1 cellular context compared by ENCODE assay signal in genomic region chr16:15942901-15943690, GRCh38.
A peak's percentile ranks its signal among the peaks of the same experiment; 100 is the strongest.
TF ChIP-seq lines count a peak whose summit lies in the region.

No MANE protein-coding gene starts in this region.

TF ChIP-seq in K562, 482 proteins besides CTCF, POLR2A, EP300 and RAD21 (continued from another document and continues in another):
- no peak for TF ChIP-seq MGA (IDR thresholded peaks at IDR 0.05)
- no peak for TF ChIP-seq ZNF644 (tag; IDR thresholded peaks at IDR 0.05; ENCODE audit: low read depth)
- no peak for TF ChIP-seq MBD2 (IDR thresholded peaks at IDR 0.05; ENCODE audit: borderline replicate concordance, low read depth)
- TF ChIP-seq ZC3H11A (IDR thresholded peaks at IDR 0.05; ENCODE audit: low read depth, low read length): no peak
- no peak for TF ChIP-seq ZNF699 (CRISPR knock-in tag; IDR thresholded peaks at IDR 0.05; ENCODE audit: insufficient replicate concordance)
- TF ChIP-seq HOXB6 (CRISPR knock-in tag; IDR thresholded peaks at IDR 0.05; ENCODE audit: borderline replicate concordance): no peak
- TF ChIP-seq STAG1 (CRISPR knock-in tag; IDR thresholded peaks at IDR 0.05; ENCODE audit: borderline replicate concordance): no peak
- no peak for TF ChIP-seq HDGF (IDR thresholded peaks at IDR 0.05)
- no peak for TF ChIP-seq ZNF592 (IDR thresholded peaks at IDR 0.05)
- TF ChIP-seq BRCA1 (IDR thresholded peaks at IDR 0.05): no peak
- no peak for TF ChIP-seq BRCA1 (CRISPR knock-in tag; IDR thresholded peaks at IDR 0.05)
- no peak for TF ChIP-seq MTF1 (CRISPR knock-in tag; IDR thresholded peaks at IDR 0.05; ENCODE audit: borderline replicate concordance)
- no peak for TF ChIP-seq FIP1L1 (IDR thresholded peaks at IDR 0.05; ENCODE audit: low read depth, low read length, poor library complexity, severe bottlenecking)
- no peak for TF ChIP-seq MCM2 (IDR thresholded peaks at IDR 0.05; ENCODE audit: low read depth)
- no peak for TF ChIP-seq SMAD4 (CRISPR knock-in tag; conservative IDR thresholded peaks at IDR 0.05)
- no peak for TF ChIP-seq MITF (IDR thresholded peaks at IDR 0.05)
- TF ChIP-seq ZNF277 (CRISPR knock-in tag; IDR thresholded peaks at IDR 0.05; ENCODE audit: borderline replicate concordance): no peak
- no peak for TF ChIP-seq HNRNPUL1 (IDR thresholded peaks at IDR 0.05; ENCODE audit: low read length)
- TF ChIP-seq CSDE1 (IDR thresholded peaks at IDR 0.05): 0 out of 4 replicates have a peak, but pooled peaks of 1 of the 2 experiments have one; percentile 27
- TF ChIP-seq CLOCK (CRISPR knock-in tag; IDR thresholded peaks at IDR 0.05; ENCODE audit: borderline replicate concordance): no peak
- no peak for TF ChIP-seq CBX1 (IDR thresholded peaks at IDR 0.05; ENCODE audit: low read depth)
- TF ChIP-seq GTF2B (IDR thresholded peaks at IDR 0.05; ENCODE audit: extremely low read depth, insufficient read length): no peak
- TF ChIP-seq CBX2 (IDR thresholded peaks at IDR 0.05; ENCODE audit: insufficient read depth, low read length, poor library complexity, severe bottlenecking): no peak
- TF ChIP-seq TRIM25 (IDR thresholded peaks at IDR 0.05; ENCODE audit: borderline replicate concordance): 0 out of 2 replicates have a peak, but pooled peaks have one; percentile 39
- TF ChIP-seq BRF1 (IDR thresholded peaks at IDR 0.05; ENCODE audit: borderline replicate concordance, extremely low read depth, insufficient read length): no peak
- TF ChIP-seq CAMTA2 (CRISPR knock-in tag; conservative IDR thresholded peaks at IDR 0.05): no peak
- TF ChIP-seq MTA2 (IDR thresholded peaks at IDR 0.05; ENCODE audit: low read depth): 0 out of 2 replicates have a peak, but pooled peaks have one; percentile 30
- no peak for TF ChIP-seq HDAC2 (IDR thresholded peaks at IDR 0.05)
- no peak for TF ChIP-seq FOXK1 (CRISPR knock-in tag; IDR thresholded peaks at IDR 0.05; ENCODE audit: borderline replicate concordance)
- TF ChIP-seq U2AF2 (optimal IDR thresholded peaks at IDR 0.05; ENCODE audit: low read depth, low read length): no peak
- no peak for TF ChIP-seq RBFOX2 (IDR thresholded peaks at IDR 0.05; ENCODE audit: low read depth, low read length)
- TF ChIP-seq NR1H2 (CRISPR knock-in tag; IDR thresholded peaks at IDR 0.05): no peak
- TF ChIP-seq NRF1 (conservative IDR thresholded peaks at IDR 0.05 in 1 of 2, IDR thresholded peaks at IDR 0.05 in 1 of 2): no peak
- TF ChIP-seq ZNF133 (CRISPR knock-in tag; IDR thresholded peaks at IDR 0.05): no peak
- no peak for TF ChIP-seq ZNF511 (CRISPR knock-in tag; IDR thresholded peaks at IDR 0.05)
